29 cellular contexts compared by ENCODE assay signal in the genomic region with DNA sequence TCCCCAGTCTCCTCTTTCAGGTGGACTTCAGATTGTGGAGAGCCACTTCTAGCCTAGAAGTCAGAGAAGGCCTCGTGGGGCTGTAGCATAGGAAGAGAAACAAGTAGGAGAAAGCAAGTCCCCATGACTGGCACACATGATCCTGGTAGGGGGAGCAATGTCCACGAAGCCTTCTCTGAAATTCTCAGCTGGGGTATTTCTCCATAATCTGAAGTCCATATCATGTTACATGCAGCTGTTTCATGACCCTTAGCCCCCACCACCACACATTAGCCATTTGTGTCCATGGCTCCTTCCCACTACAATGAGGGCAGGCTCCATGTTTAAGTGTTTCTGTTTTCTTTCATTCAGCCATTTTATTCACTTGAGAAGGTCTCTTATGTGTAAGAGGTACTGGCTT. TPM values are rescaled to one million over a fixed set of nuclear protein-coding genes. Genes with fewer than 3 reads are reported as not detected.
"Had no signal": no experiment of that assay in that cellular context is flagged by ENCODE, and none has a peak within 500 bp of the region (broad histone marks: within the 10 kb centered on the region; RNA-seq: fewer than 3 reads in every experiment).

No MANE protein-coding gene starts in this region.

- H3K4me3 ChIP-seq: adrenal gland, ascending aorta, left ventricle myocardium inferior, neural progenitor cell, ovary, prostate gland, thyroid gland had no signal

- H3K9ac ChIP-seq: neural progenitor cell had no signal

- ATAC-seq: activated T-cell treated with anti-CD3 and anti-CD28 coated beads, Interleukin-2, amount 50 U/mL, for 4 hours; foreskin keratinocyte; T-helper 17 cell had no signal

- H3K36me3 Mint-ChIP-seq: activated naive CD8-positive, alpha-beta T cell; immature natural killer cell; neural progenitor cell had no signal

- DNase-seq: activated CD4-positive, alpha-beta T cell treated with anti-CD3 and anti-CD28 coated beads for 4 hours; activated CD4-positive, alpha-beta T cell treated with anti-CD3 and anti-CD28 coated beads, Interleukin-2, amount 50 U/mL, for 48 hours; activated CD4-positive, CD25-positive, alpha-beta regulatory T cell; activated CD8-positive, alpha-beta memory T cell treated with anti-CD3 and anti-CD28 coated beads, Interleukin-2, amount 50 U/mL, for 48 hours; activated naive CD4-positive, alpha-beta T cell; activated T-cell treated with anti-CD3 and anti-CD28 coated beads, Interleukin-2, amount 50 U/mL, for 4 hours; adrenal gland; brain microvascular endothelial cell; caudate nucleus; effector memory CD4-positive, alpha-beta T cell; foreskin keratinocyte; immature natural killer cell; kidney glomerular epithelial cell; left ventricle myocardium inferior; midbrain; ovary; stimulated activated CD4-positive, alpha-beta T cell treated with anti-CD3 and anti-CD28 coated beads, Interleukin-4, amount 100 ng/mL, for 4 hours; substantia nigra; T-helper 17 cell; thyroid gland had no signal

- H3K9me3 Mint-ChIP-seq: activated T-cell treated with anti-CD3 and anti-CD28 coated beads, Interleukin-2, amount 50 U/mL, for 4 hours; activated T-helper 2 cell treated with anti-CD3 and anti-CD28 coated beads, Interferon-gamma antibody, Interleukin-2, Interleukin-4, amounts not matched to agents 10 μg/mL and 5 μg/mL and 100 μg/mL, durations not matched to agents 14 hours and 24 hours and 36 hours; immature natural killer cell; neural progenitor cell had no signal

- H3K9me3 ChIP-seq: adrenal gland, ascending aorta, left ventricle myocardium inferior, ovary, prostate gland, thyroid gland had no signal

- H3K4me3 Mint-ChIP-seq: activated naive CD8-positive, alpha-beta T cell; activated T-cell treated with anti-CD3 and anti-CD28 coated beads, Interleukin-2, amount 50 U/mL, for 4 hours; immature natural killer cell; neural progenitor cell; stimulated activated naive CD8-positive, alpha-beta T cell treated with anti-CD3 and anti-CD28 coated beads, Interleukin-15, Interleukin-2, amounts not matched to agents 100 ng/mL and 50 ng/mL, for 24 hours; T-helper 17 cell had no signal

- H3K4me1 Mint-ChIP-seq: immature natural killer cell had no signal

- H3K4me1 ChIP-seq: adrenal gland, ascending aorta, foreskin keratinocyte, left ventricle myocardium inferior, neural progenitor cell, prostate gland, thyroid gland had no signal

- H3K27ac ChIP-seq: adrenal gland, ascending aorta, brain microvascular endothelial cell, foreskin keratinocyte, left ventricle myocardium inferior, neural progenitor cell, ovary, prostate gland, thyroid gland had no signal

- H3K36me3 ChIP-seq: adrenal gland, ascending aorta, brain microvascular endothelial cell, left ventricle myocardium inferior, neural progenitor cell, ovary, prostate gland, thyroid gland had no signal

- H3K27me3 ChIP-seq: adrenal gland, ascending aorta, brain microvascular endothelial cell, foreskin keratinocyte, neural progenitor cell, ovary, thyroid gland had no signal

- H3K4me2 ChIP-seq: neural progenitor cell had no signal

- H3K27ac Mint-ChIP-seq: activated naive CD8-positive, alpha-beta T cell; activated T-helper 2 cell treated with anti-CD3 and anti-CD28 coated beads, Interferon-gamma antibody, Interleukin-2, Interleukin-4, amounts not matched to agents 10 μg/mL and 5 μg/mL and 100 μg/mL, durations not matched to agents 14 hours and 24 hours and 36 hours; immature natural killer cell; neural progenitor cell; stimulated activated naive CD8-positive, alpha-beta T cell treated with anti-CD3 and anti-CD28 coated beads, Interleukin-15, Interleukin-2, amounts not matched to agents 100 ng/mL and 50 ng/mL, for 24 hours; T-helper 17 cell had no signal

RNA-seq across cellular contexts. Expression of gene LAMB4, which starts 43.2 kb away (rescaled TPM):
- total RNA-seq: activated CD8-positive, alpha-beta memory T cell treated with anti-CD3 and anti-CD28 coated beads for 36 hours; activated T-cell treated with anti-CD3 and anti-CD28 coated beads, Interleukin-2, amount 50 U/mL, for 4 hours; activated T-helper 2 cell treated with anti-CD3 and anti-CD28 coated beads, Interferon-gamma antibody, Interleukin-2, Interleukin-4, amounts not matched to agents 10 μg/mL and 5 μg/mL and 100 μg/mL, durations not matched to agents 14 hours and 24 hours and 36 hours; ascending aorta; lung microvascular endothelial cell; ovary; T-helper 17 cell; ureter had no signal
- polyA plus RNA-seq: immature natural killer cell had no signal
